In genomic region chr5:109691248-109691574, GRCh38 we compare ENCODE assay signal across 1 cellular context.
TF ChIP-seq lines count a peak whose summit lies in the region.

No MANE protein-coding gene starts in this region.

TF ChIP-seq in K562, 482 proteins besides CTCF, POLR2A, EP300 and RAD21 (continued from another document):
- no peak for TF ChIP-seq ZNF311 (CRISPR knock-in tag; IDR thresholded peaks at IDR 0.05)
- no peak; a peak in 1 of 4 replicates for TF ChIP-seq ARNT (IDR thresholded peaks at IDR 0.05)
- TF ChIP-seq EP400 (IDR thresholded peaks at IDR 0.05): 0 out of 2 replicates have a peak, but pooled peaks have one; percentile 12
- TF ChIP-seq ZNF507 (tag; conservative IDR thresholded peaks at IDR 0.05): no peak
- no peak for TF ChIP-seq THRAP3 (IDR thresholded peaks at IDR 0.05; ENCODE audit: borderline replicate concordance)
- no peak for TF ChIP-seq MTA3 (IDR thresholded peaks at IDR 0.05; ENCODE audit: borderline replicate concordance)
- TF ChIP-seq ATF7 (IDR thresholded peaks at IDR 0.05): 0 out of 2 replicates have a peak, but pooled peaks have one; percentile 0
- TF ChIP-seq FOS (IDR thresholded peaks at IDR 0.05; ENCODE audit: extremely low read depth, insufficient read length): no peak
- TF ChIP-seq POLR2B (IDR thresholded peaks at IDR 0.05; ENCODE audit: low read depth, partially characterized antibody): no peak
- TF ChIP-seq PREB (CRISPR knock-in tag; IDR thresholded peaks at IDR 0.05): no peak
- TF ChIP-seq KDM2B (CRISPR knock-in tag; IDR thresholded peaks at IDR 0.05): no peak
- no peak for TF ChIP-seq ZNF444 (CRISPR knock-in tag; IDR thresholded peaks at IDR 0.05)
- TF ChIP-seq STAG1 (CRISPR knock-in tag; IDR thresholded peaks at IDR 0.05; ENCODE audit: borderline replicate concordance): no peak
- peak; percentile 10; the same call in 1 of the 2 replicates for TF ChIP-seq NBN (IDR thresholded peaks at IDR 0.05; ENCODE audit: low read depth)
- no peak for TF ChIP-seq ATF3 (IDR thresholded peaks at IDR 0.05)
- TF ChIP-seq ATF3 (CRISPR knock-in tag; conservative IDR thresholded peaks at IDR 0.05): 0 out of 2 replicates have a peak, but pooled peaks have one; percentile 30
- peak in 1 of 3 experiments; percentile 25; a peak in 1 of 6 replicates for TF ChIP-seq ZBTB11 (CRISPR knock-in tag; IDR thresholded peaks at IDR 0.05)
- TF ChIP-seq L3MBTL2 (IDR thresholded peaks at IDR 0.05): no peak
- no peak for TF ChIP-seq POLR3G (IDR thresholded peaks at IDR 0.05; ENCODE audit: extremely low read depth, insufficient read length, insufficient replicate concordance)
- no peak for TF ChIP-seq GATAD2B (IDR thresholded peaks at IDR 0.05; ENCODE audit: borderline replicate concordance)
- no peak for TF ChIP-seq PHF8 (IDR thresholded peaks at IDR 0.05; ENCODE audit: borderline replicate concordance, low read length)
- no peak for TF ChIP-seq MYBL2 (IDR thresholded peaks at IDR 0.05; ENCODE audit: low read depth)
- TF ChIP-seq MYBL2 (CRISPR knock-in tag; IDR thresholded peaks at IDR 0.05; ENCODE audit: borderline replicate concordance): no peak
- no peak for TF ChIP-seq THAP7 (CRISPR knock-in tag; IDR thresholded peaks at IDR 0.05)
- TF ChIP-seq BRD9 (IDR thresholded peaks at IDR 0.05; ENCODE audit: low read depth, partially characterized antibody): peak; percentile 10
- no peak for TF ChIP-seq ZNF398 (CRISPR knock-in tag; IDR thresholded peaks at IDR 0.05)
- TF ChIP-seq ZNF609 (CRISPR knock-in tag; IDR thresholded peaks at IDR 0.05; ENCODE audit: borderline replicate concordance): no peak
- TF ChIP-seq CBFA2T3 (IDR thresholded peaks at IDR 0.05): no peak
- TF ChIP-seq ZNF551 (CRISPR knock-in tag; IDR thresholded peaks at IDR 0.05): no peak
- TF ChIP-seq STAT5B (CRISPR knock-in tag; IDR thresholded peaks at IDR 0.05): no peak
- TF ChIP-seq SOX6 (IDR thresholded peaks at IDR 0.05): no peak
- TF ChIP-seq CEBPZ (IDR thresholded peaks at IDR 0.05; ENCODE audit: borderline replicate concordance, low read depth, low read length): no peak
- no peak for TF ChIP-seq POLR2AphosphoS5 (IDR thresholded peaks at IDR 0.05; ENCODE audit: control insufficient read depth, insufficient read depth, low read depth, low read length)
- TF ChIP-seq NR3C1 (CRISPR knock-in tag; IDR thresholded peaks at IDR 0.05): no peak
- TF ChIP-seq ID3 (CRISPR knock-in tag; IDR thresholded peaks at IDR 0.05): no peak
- no peak for TF ChIP-seq ID3 (tag; IDR thresholded peaks at IDR 0.05)
- no peak for TF ChIP-seq RBM25 (IDR thresholded peaks at IDR 0.05; ENCODE audit: low read depth, low read length, severe bottlenecking)
- TF ChIP-seq CHD1 (IDR thresholded peaks at IDR 0.05; ENCODE audit: low read length): no peak
